Comparison of ENCODE assay signal across 9 cellular contexts in the genomic region with DNA sequence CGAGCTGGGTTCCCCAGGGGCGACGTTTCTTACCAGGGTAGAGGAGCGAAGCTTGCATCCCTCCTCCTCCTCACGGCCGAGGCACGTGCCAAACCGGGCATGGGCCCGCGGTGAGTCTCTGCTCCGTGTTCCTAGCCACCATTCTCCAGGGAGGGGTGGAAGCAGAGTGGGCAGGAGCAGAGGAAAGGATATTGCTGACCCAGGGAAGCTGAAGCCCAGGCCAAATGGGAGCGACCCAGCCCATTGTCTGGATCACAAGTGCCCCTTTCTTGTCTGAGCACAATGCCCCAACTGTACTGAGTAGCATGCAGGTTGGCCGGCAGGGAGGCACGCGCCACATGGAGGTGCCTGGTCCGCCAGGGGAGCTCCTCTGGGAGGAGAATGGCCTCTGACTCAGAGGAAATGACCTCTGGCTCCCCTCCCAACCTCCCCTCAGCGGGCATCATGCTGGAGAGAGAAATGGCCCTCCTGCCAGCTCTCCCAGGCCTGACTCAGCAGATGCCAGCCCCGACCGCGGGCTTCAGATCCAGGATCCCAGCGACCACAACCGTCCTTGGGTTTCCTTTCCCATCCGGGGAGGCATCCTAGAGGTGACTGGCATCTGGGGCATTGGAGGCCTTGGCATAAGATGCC. TPM values are rescaled to one million over a fixed set of nuclear protein-coding genes. Genes with fewer than 3 reads are reported as not detected.
DNase-seq lines count a peak whose midpoint lies in the region; ATAC-seq and TF ChIP-seq lines count a peak whose summit lies in the region.
"Had no signal": no experiment of that assay in that cellular context is flagged by ENCODE, and none has a peak within 500 bp of the region (broad histone marks: within the 10 kb centered on the region; RNA-seq: fewer than 3 reads in every experiment).

No MANE protein-coding gene starts in this region.

- peaks cover 2% of the 10 kb centered on the region for H3K27me3 Mint-ChIP-seq in activated T-helper 2 cell treated with anti-CD3 and anti-CD28 coated beads, Interferon-gamma antibody, Interleukin-2, Interleukin-4, amounts not matched to agents 10 μg/mL and 5 μg/mL and 100 μg/mL, durations not matched to agents 14 hours and 24 hours and 36 hours (ENCODE audit: low read depth)

- peak in 2 of 3 experiments; percentile 58 to 66 for DNase-seq in NCI-H1417 (lab: John Stamatoyannopoulos, UW)
- no peak for DNase-seq in NCI-H1417 treated with DMSO at 0.1 percent for 48 hours (lab: John Stamatoyannopoulos, UW)
- no peak for DNase-seq in LNCaP clone FGC (ENCODE audit: low read depth)
- no peak for DNase-seq in activated T-helper 2 cell treated with anti-CD3 and anti-CD28 coated beads, Interferon-gamma antibody, Interleukin-2, Interleukin-4, amounts not matched to agents 10 μg/mL and 5 μg/mL and 100 μg/mL, durations not matched to agents 14 hours and 24 hours and 36 hours (ENCODE audit: low spot score)
- peak; percentile 60 to 66 for DNase-seq in heart right ventricle
- DNase-seq in posterior cingulate gyrus: peak; percentile 73 to 98 (median 86)
- no peak for DNase-seq in NCI-H1694 treated with DMSO at 0.1 percent for 48 hours (lab: John Stamatoyannopoulos, UW)

- TF ChIP-seq CTCF in LNCaP clone FGC (IDR thresholded peaks at IDR 0.05; ENCODE audit: control insufficient read depth, extremely low read depth, insufficient read depth) (no peak), heart right ventricle (IDR thresholded peaks at IDR 0.05) (peak in 1 of 9 donors; percentile 13)

- WGBS in heart right ventricle, 2 donors: 10% methylated on average over 23 of the region's 23 CpGs

- ATAC-seq in heart right ventricle: peak; percentile 20 to 82 (median 64)
- no peak for ATAC-seq in GM21367 (IDR thresholded peaks at IDR 0.05; ENCODE audit: unreplicated experiment)

- H3K9me3 Mint-ChIP-seq in activated T-helper 2 cell treated with anti-CD3 and anti-CD28 coated beads, Interferon-gamma antibody, Interleukin-2, Interleukin-4, amounts not matched to agents 10 μg/mL and 5 μg/mL and 100 μg/mL, durations not matched to agents 14 hours and 24 hours and 36 hours: no peaks in the 10 kb centered on the region

- H3K27ac ChIP-seq in heart right ventricle: peak overlapping the region in 2 of 10 donors; percentile 4 to 25

- H3K36me3 Mint-ChIP-seq in activated T-helper 2 cell treated with anti-CD3 and anti-CD28 coated beads, Interferon-gamma antibody, Interleukin-2, Interleukin-4, amounts not matched to agents 10 μg/mL and 5 μg/mL and 100 μg/mL, durations not matched to agents 14 hours and 24 hours and 36 hours (ENCODE audit: low read depth): peaks cover 3% of the 10 kb centered on the region

- intact Hi-C loops in activated T-helper 2 cell treated with anti-CD3 and anti-CD28 coated beads, Interferon-gamma antibody, Interleukin-2, Interleukin-4, amounts not matched to agents 10 μg/mL and 5 μg/mL and 100 μg/mL, durations not matched to agents 14 hours and 24 hours and 36 hours (cut with micrococcal nuclease): loop anchor here (2.0 kb wide), 1 partner anchor 19 kb away; no protein-coding TSS in a partner anchor
- intact Hi-C loops in heart right ventricle (cut with DNase I) (loop anchor here in 1 of 10 donors (2.0 kb wide), 1 partner anchor 15 kb away; no protein-coding TSS in a partner anchor), posterior cingulate gyrus (cut with DNase I) (loop anchor here (2.0 to 5.0 kb wide), 2 partner anchors 45 to 315 kb away; a partner anchor contains a TSS)

- peaks cover 0 to 50% (median 2%) of the 10 kb centered on the region in 7 donors for H3K27me3 ChIP-seq in heart right ventricle

- H3K9me3 ChIP-seq in heart right ventricle: no peaks in the 10 kb centered on the region

- peak overlapping the region; percentile 52 for H3K4me3 Mint-ChIP-seq in activated T-helper 2 cell treated with anti-CD3 and anti-CD28 coated beads, Interferon-gamma antibody, Interleukin-2, Interleukin-4, amounts not matched to agents 10 μg/mL and 5 μg/mL and 100 μg/mL, durations not matched to agents 14 hours and 24 hours and 36 hours (ENCODE audit: low read depth)

- H3K4me1 Mint-ChIP-seq in activated T-helper 2 cell treated with anti-CD3 and anti-CD28 coated beads, Interferon-gamma antibody, Interleukin-2, Interleukin-4, amounts not matched to agents 10 μg/mL and 5 μg/mL and 100 μg/mL, durations not matched to agents 14 hours and 24 hours and 36 hours (ENCODE audit: low read depth): peaks cover 32% of the 10 kb centered on the region

- peaks cover 13 to 36% (median 28%) of the 10 kb centered on the region in 9 donors for H3K4me1 ChIP-seq in heart right ventricle

- peaks cover 0 to 5% (median 0%) of the 10 kb centered on the region in 9 donors for H3K36me3 ChIP-seq in heart right ventricle

- H3K4me3 ChIP-seq in LNCaP clone FGC (ENCODE audit: low read depth, low read length) (peak overlapping the region; percentile 55), heart right ventricle (peak overlapping the region in 7 of 10 donors; percentile 58 to 73 (median 62))

- no peak overlapping the region for H3K27ac Mint-ChIP-seq in activated T-helper 2 cell treated with anti-CD3 and anti-CD28 coated beads, Interferon-gamma antibody, Interleukin-2, Interleukin-4, amounts not matched to agents 10 μg/mL and 5 μg/mL and 100 μg/mL, durations not matched to agents 14 hours and 24 hours and 36 hours

RNA-seq across cellular contexts. Expression of a gene that starts 1.1 kb away (rescaled TPM):
- total RNA-seq in activated T-helper 2 cell treated with anti-CD3 and anti-CD28 coated beads, Interferon-gamma antibody, Interleukin-2, Interleukin-4, amounts not matched to agents 10 μg/mL and 5 μg/mL and 100 μg/mL, durations not matched to agents 14 hours and 24 hours and 36 hours: 12.1 and 13.0 TPM in 2 replicates
- total RNA-seq in heart right ventricle: 1 to 10 TPM in 9 of 10 donors, under 1 TPM in 1; 0.97 to 2.9 (median 1.9) TPM
- 1 to 10 TPM; 1.8 to 2.7 TPM for polyA plus RNA-seq in heart right ventricle

RNA-seq across cellular contexts. Expression of a gene that starts 21.3 kb away (rescaled TPM):
- 131 and 134 TPM in 2 replicates for total RNA-seq in activated T-helper 2 cell treated with anti-CD3 and anti-CD28 coated beads, Interferon-gamma antibody, Interleukin-2, Interleukin-4, amounts not matched to agents 10 μg/mL and 5 μg/mL and 100 μg/mL, durations not matched to agents 14 hours and 24 hours and 36 hours
- 10 to 100 TPM; 11.8 to 21.2 (median 15.2) TPM for total RNA-seq in heart right ventricle
- polyA plus RNA-seq in heart right ventricle: 10 to 100 TPM in 1 of 2 donors, 1 to 10 TPM in 1; 6.7 to 22.9 TPM

RNA-seq across cellular contexts. Expression of a gene that starts 25.7 kb away (rescaled TPM):
- total RNA-seq in activated T-helper 2 cell treated with anti-CD3 and anti-CD28 coated beads, Interferon-gamma antibody, Interleukin-2, Interleukin-4, amounts not matched to agents 10 μg/mL and 5 μg/mL and 100 μg/mL, durations not matched to agents 14 hours and 24 hours and 36 hours: 28.7 and 32.9 TPM in 2 replicates
- total RNA-seq in heart right ventricle: 10 to 100 TPM; 13.1 to 52.9 (median 19.1) TPM
- polyA plus RNA-seq in heart right ventricle: 10 to 100 TPM; 19.2 to 31.5 TPM

RNA-seq across cellular contexts. Expression of a gene that starts 38.4 kb away (rescaled TPM):
- 3.5 and 5.8 TPM in 2 replicates for total RNA-seq in activated T-helper 2 cell treated with anti-CD3 and anti-CD28 coated beads, Interferon-gamma antibody, Interleukin-2, Interleukin-4, amounts not matched to agents 10 μg/mL and 5 μg/mL and 100 μg/mL, durations not matched to agents 14 hours and 24 hours and 36 hours
- under 1 TPM in 1 of 10 donors, not detected in 9; 0.25 TPM for total RNA-seq in heart right ventricle
- under 1 TPM; 0.28 to 0.37 TPM for polyA plus RNA-seq in heart right ventricle

RNA-seq across cellular contexts. Expression of a gene that starts 47.3 kb away (rescaled TPM):
- total RNA-seq in activated T-helper 2 cell treated with anti-CD3 and anti-CD28 coated beads, Interferon-gamma antibody, Interleukin-2, Interleukin-4, amounts not matched to agents 10 μg/mL and 5 μg/mL and 100 μg/mL, durations not matched to agents 14 hours and 24 hours and 36 hours: not detected in 2 replicates
- not detected for total RNA-seq in heart right ventricle
- polyA plus RNA-seq in heart right ventricle: not detected
- total RNA-seq: glomerular endothelial cell had no signal

Comparison
In these comparisons a context has a peak if more than half of its experiments do, and no peak if none do; other contexts are left out.
1. DNase-seq: peak in NCI-H1417 (2 of 3), heart right ventricle (2 of 2) and posterior cingulate gyrus (10 of 10); none in NCI-H1417 treated with DMSO at 0.1 percent for 48 hours (single experiment), LNCaP clone FGC (single experiment), activated T-helper 2 cell treated with anti-CD3 and anti-CD28 coated beads, Interferon-gamma antibody, Interleukin-2, Interleukin-4, amounts not matched to agents 10 μg/mL and 5 μg/mL and 100 μg/mL, durations not matched to agents 14 hours and 24 hours and 36 hours (single experiment) and NCI-H1694 treated with DMSO at 0.1 percent for 48 hours (single experiment).